Comparison of ENCODE assay signal across 25 cellular contexts in genomic region chr5:76414788-76415187, GRCh38. TPM values are rescaled to one million over a fixed set of nuclear protein-coding genes. Genes with fewer than 3 reads are reported as not detected.
DNase-seq lines count a peak whose midpoint lies in the region; ATAC-seq and TF ChIP-seq lines count a peak whose summit lies in the region.
"Had no signal": no experiment of that assay in that cellular context is flagged by ENCODE, and none has a peak within 500 bp of the region (broad histone marks: within the 10 kb centered on the region; RNA-seq: fewer than 3 reads in every experiment).

No MANE protein-coding gene starts in this region.

- no peaks in the 10 kb centered on the region for H3K4me1 ChIP-seq in CD8-positive, alpha-beta T cell (ENCODE audit: insufficient read depth, low read length)
- H3K4me1 ChIP-seq: SJSA1 had no signal

- CTCF ChIA-PET in activated CD4-positive, alpha-beta T cell treated with anti-CD3 and anti-CD28 coated beads, Interleukin-2, amount 10 ng/mL, durations not matched to agents 7 days and 5 days (lab: Charles Lee): interaction anchor here (1.6 kb wide), 1 partner anchor 11 kb away, joined by 3 read pairs; no protein-coding TSS in a partner anchor
- CTCF ChIA-PET in CD8-positive, alpha-beta T cell (lab: Charles Lee): interaction anchor here (0.7 to 1.1 kb wide), 3 partner anchors 11 to 125 kb away, joined by 3 read pairs; no protein-coding TSS in a partner anchor

- POLR2A ChIA-PET in activated CD4-positive, alpha-beta T cell treated with anti-CD3 and anti-CD28 coated beads, Interleukin-2, amount 10 ng/mL, durations not matched to agents 7 days and 5 days (lab: Charles Lee): no interaction called here
- POLR2A ChIA-PET in CD8-positive, alpha-beta T cell (lab: Charles Lee): no interaction called here

- H3K4me1 Mint-ChIP-seq in activated CD4-positive, alpha-beta T cell treated with anti-CD3 and anti-CD28 coated beads, Interleukin-2, amount 10 ng/mL, durations not matched to agents 7 days and 5 days: peaks cover 38% of the 10 kb centered on the region
- H3K4me1 Mint-ChIP-seq in CD8-positive, alpha-beta T cell (ENCODE audit: low read depth): peaks cover 71% of the 10 kb centered on the region
- peaks cover 44% of the 10 kb centered on the region for H3K4me1 Mint-ChIP-seq in activated T-helper 17 cell treated with anti-CD3 and anti-CD28 coated beads, Interleukin-2, amount 50 U/mL, for 72 hours
- peaks cover 4% of the 10 kb centered on the region for H3K4me1 Mint-ChIP-seq in nephron

- H3K27ac ChIP-seq in CD8-positive, alpha-beta T cell (ENCODE audit: low read depth, low read length): no peak overlapping the region
- H3K27ac ChIP-seq: 22Rv1, SJSA1 had no signal

- intact Hi-C loops in CD8-positive, alpha-beta T cell (cut with DNase I, micrococcal nuclease): no loop called here

- H3K36me3 Mint-ChIP-seq in activated CD4-positive, alpha-beta T cell treated with anti-CD3 and anti-CD28 coated beads, Interleukin-2, amount 10 ng/mL, durations not matched to agents 7 days and 5 days (ENCODE audit: low read depth): peaks cover 36% of the 10 kb centered on the region
- peaks cover 27% of the 10 kb centered on the region for H3K36me3 Mint-ChIP-seq in CD8-positive, alpha-beta T cell
- peaks cover 38% of the 10 kb centered on the region for H3K36me3 Mint-ChIP-seq in activated T-helper 17 cell treated with anti-CD3 and anti-CD28 coated beads, Interleukin-2, amount 50 U/mL, for 72 hours (ENCODE audit: low read depth)
- no peaks in the 10 kb centered on the region for H3K36me3 Mint-ChIP-seq in nephron (ENCODE audit: low read depth)

- no peaks in the 10 kb centered on the region for H3K9me3 ChIP-seq in CD8-positive, alpha-beta T cell (ENCODE audit: low read length)
- H3K9me3 ChIP-seq: SJSA1 had no signal

- H3K27me3 ChIP-seq in CD8-positive, alpha-beta T cell (ENCODE audit: insufficient read depth, low read length): no peaks in the 10 kb centered on the region
- H3K27me3 ChIP-seq: BLaER1 treated with 17β-estradiol and CSF1 and Interleukin-3, amounts not matched to agents 10 nM and 100 nM had no signal

- H3K27me3 Mint-ChIP-seq in activated CD4-positive, alpha-beta T cell treated with anti-CD3 and anti-CD28 coated beads, Interleukin-2, amount 10 ng/mL, durations not matched to agents 7 days and 5 days: no peaks in the 10 kb centered on the region
- no peaks in the 10 kb centered on the region for H3K27me3 Mint-ChIP-seq in CD8-positive, alpha-beta T cell (ENCODE audit: low read depth)
- H3K27me3 Mint-ChIP-seq in activated T-helper 17 cell treated with anti-CD3 and anti-CD28 coated beads, Interleukin-2, amount 50 U/mL, for 72 hours: no peaks in the 10 kb centered on the region
- no peaks in the 10 kb centered on the region for H3K27me3 Mint-ChIP-seq in nephron (ENCODE audit: low read depth)

- no peak for DNase-seq in activated CD4-positive, alpha-beta T cell treated with anti-CD3 and anti-CD28 coated beads, Interleukin-2, amount 10 ng/mL, durations not matched to agents 7 days and 5 days
- DNase-seq in activated CD4-positive, alpha-beta T cell treated with anti-CD3 and anti-CD28 coated beads, Interleukin-2, amount 50 U/mL, for 1 hour: no peak
- no peak for DNase-seq in CD8-positive, alpha-beta T cell
- DNase-seq in activated CD8-positive, alpha-beta memory T cell treated with anti-CD3 and anti-CD28 coated beads for 24 hours: no peak
- no peak for DNase-seq in NCI-H146 treated with DMSO at 0.1 percent for 48 hours (lab: John Stamatoyannopoulos, UW; ENCODE audit: unreplicated experiment)
- DNase-seq: ACHN; COR-L47; DMS79 treated with DMSO at 0.1 percent for 48 hours; H7; KBM-7; NCI-H1105; NCI-H1694; NCI-H2081; NCI-H2171; NCI-H345; NCI-H524; NCI-H774; NK-92 treated with Interleukin-12 subunit alpha and Interleukin-12 subunit beta, amount 100 ng/mL, for 24 hours had no signal

- peak overlapping the region; percentile 31 for H3K27ac Mint-ChIP-seq in activated CD4-positive, alpha-beta T cell treated with anti-CD3 and anti-CD28 coated beads, Interleukin-2, amount 10 ng/mL, durations not matched to agents 7 days and 5 days
- H3K27ac Mint-ChIP-seq in CD8-positive, alpha-beta T cell: peak overlapping the region; percentile 38
- peak overlapping the region; percentile 71 for H3K27ac Mint-ChIP-seq in activated T-helper 17 cell treated with anti-CD3 and anti-CD28 coated beads, Interleukin-2, amount 50 U/mL, for 72 hours
- H3K27ac Mint-ChIP-seq in nephron: peak overlapping the region in 2 of 3 experiments; percentile 23 to 32

- no peak for TF ChIP-seq CTCF in CD8-positive, alpha-beta T cell (IDR thresholded peaks at IDR 0.05)
- no peak for TF ChIP-seq CTCF in nephron (IDR thresholded peaks at IDR 0.05; ENCODE audit: unreplicated experiment in 3 of 3)

- ATAC-seq in CD8-positive, alpha-beta T cell: no peak
- no peak for ATAC-seq in activated T-helper 17 cell treated with anti-CD3 and anti-CD28 coated beads, Interleukin-2, amount 50 U/mL, for 72 hours (replicated peaks)
- ATAC-seq in HG03460 (IDR thresholded peaks at IDR 0.05; ENCODE audit: unreplicated experiment): no peak
- ATAC-seq: Right ventricle myocardium inferior had no signal

- no peak overlapping the region for H3K4me3 ChIP-seq in CD8-positive, alpha-beta T cell (ENCODE audit: low read depth, low read length)
- H3K4me3 ChIP-seq: BLaER1 treated with 17β-estradiol and CSF1 and Interleukin-3, amounts not matched to agents 10 nM and 100 nM; SJSA1 had no signal

- H3K36me3 ChIP-seq in CD8-positive, alpha-beta T cell (ENCODE audit: insufficient read depth, low read length): no peaks in the 10 kb centered on the region
- H3K36me3 ChIP-seq: SJSA1 had no signal

- H3K4me3 Mint-ChIP-seq in activated CD4-positive, alpha-beta T cell treated with anti-CD3 and anti-CD28 coated beads, Interleukin-2, amount 10 ng/mL, durations not matched to agents 7 days and 5 days: no peak overlapping the region
- H3K4me3 Mint-ChIP-seq in CD8-positive, alpha-beta T cell: no peak overlapping the region
- H3K4me3 Mint-ChIP-seq in activated T-helper 17 cell treated with anti-CD3 and anti-CD28 coated beads, Interleukin-2, amount 50 U/mL, for 72 hours: peak overlapping the region; percentile 44
- no peak overlapping the region for H3K4me3 Mint-ChIP-seq in nephron

- H3K9me3 Mint-ChIP-seq in activated CD4-positive, alpha-beta T cell treated with anti-CD3 and anti-CD28 coated beads, Interleukin-2, amount 10 ng/mL, durations not matched to agents 7 days and 5 days: no peaks in the 10 kb centered on the region
- no peaks in the 10 kb centered on the region for H3K9me3 Mint-ChIP-seq in CD8-positive, alpha-beta T cell
- H3K9me3 Mint-ChIP-seq in activated T-helper 17 cell treated with anti-CD3 and anti-CD28 coated beads, Interleukin-2, amount 50 U/mL, for 72 hours: no peaks in the 10 kb centered on the region
- no peaks in the 10 kb centered on the region for H3K9me3 Mint-ChIP-seq in nephron

RNA-seq across cellular contexts. Expression of gene IQGAP2, which starts 11.7 kb away (rescaled TPM):
- 100 to 1,000 TPM in 1 of 2 experiments, 10 to 100 TPM in 1; 90.5 to 117 TPM for total RNA-seq in activated CD4-positive, alpha-beta T cell treated with anti-CD3 and anti-CD28 coated beads, Interleukin-2, amount 10 ng/mL, durations not matched to agents 7 days and 5 days
- total RNA-seq in CD8-positive, alpha-beta T cell: 10 to 100 TPM; 30.9 to 34.3 TPM
- 10 to 100 TPM; 83.2 to 92.1 TPM for total RNA-seq in activated T-helper 17 cell treated with anti-CD3 and anti-CD28 coated beads, Interleukin-2, amount 50 U/mL, for 72 hours
